ENCODE assay signal across 31 cellular contexts in the genomic region with DNA sequence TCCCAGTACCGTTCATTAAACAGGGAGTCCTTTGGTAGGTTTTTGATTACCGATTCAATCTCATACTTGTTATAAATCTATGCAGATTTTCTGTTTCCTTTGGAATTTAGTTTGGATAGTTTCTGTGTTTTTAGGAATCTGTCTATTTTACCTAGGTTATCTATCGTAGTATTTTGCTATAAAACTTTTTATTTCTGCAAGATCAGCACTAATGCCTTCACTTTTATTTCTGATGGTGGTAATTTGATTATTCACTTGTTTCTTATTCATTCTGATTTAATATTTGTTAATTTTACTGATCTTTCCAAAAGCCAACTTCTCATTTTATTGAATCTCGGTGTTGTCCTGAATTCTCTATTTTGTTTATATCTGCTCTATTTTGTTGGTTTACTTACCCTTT.
"Had no signal": no experiment of that assay in that cellular context is flagged by ENCODE, and none has a peak within 500 bp of the region (broad histone marks: within the 10 kb centered on the region; RNA-seq: fewer than 3 reads in every experiment).

No MANE protein-coding gene starts in this region.

- H3K4me1 ChIP-seq: ascending aorta had no signal

- H3K27ac ChIP-seq: ascending aorta, cardiac muscle cell, VCaP had no signal

- DNase-seq: activated B cell treated with CpG ODN at 0.5 μM for 24 hours; activated CD4-positive, alpha-beta memory T cell treated with anti-CD3 and anti-CD28 coated beads, Interleukin-2, amount 10 ng/mL, durations not matched to agents 7 days and 5 days; activated CD4-positive, alpha-beta T cell treated with anti-CD3 and anti-CD28 coated beads for 4 hours; activated CD4-positive, CD25-positive, alpha-beta regulatory T cell treated with anti-CD3 and anti-CD28 coated beads, Interleukin-2, amount 50 U/mL, for 72 hours; activated effector memory CD4-positive, alpha-beta T cell treated with anti-CD3 and anti-CD28 coated beads, Interleukin-2, amount 50 U/mL, for 16 hours; activated naive CD4-positive, alpha-beta T cell treated with Interleukin-2 at 50 U/mL for 16 hours; activated naive CD8-positive, alpha-beta T cell treated with anti-CD3 and anti-CD28 coated beads, Interleukin-2, amount 10 ng/mL, durations not matched to agents 7 days and 5 days; activated T-cell treated with anti-CD3 and anti-CD28 coated beads, Interleukin-2, amount 50 U/mL, for 1 hour; activated T-cell treated with anti-CD3 and anti-CD28 coated beads, Interleukin-2, amount 50 U/mL, for 72 hours; amygdala; MM.1S; MV-4-11; NCI-H1092; NCI-H1417; NCI-H146; NCI-H187; NCI-H2029 treated with DMSO at 0.1 percent for 48 hours; NCI-H2107; NCI-H2171; NCI-H510A; NCI-H526; NCI-H748 treated with DMSO at 0.1 percent for 48 hours; Right ventricle myocardium superior; SW 1271; T-helper 1 cell; T-helper 2 cell; T-helper 9 cell had no signal

- H3K9me3 ChIP-seq: ascending aorta had no signal

- H3K27me3 ChIP-seq: ascending aorta, cardiac muscle cell had no signal

- H3K4me3 ChIP-seq: ascending aorta, cardiac muscle cell had no signal

- ATAC-seq: activated T-cell treated with anti-CD3 and anti-CD28 coated beads, Interleukin-2, amount 50 U/mL, for 72 hours; activated T-helper 17 cell treated with anti-CD3 and anti-CD28 coated beads, Interleukin-2, amount 50 U/mL, for 72 hours had no signal

- H3K36me3 ChIP-seq: ascending aorta, cardiac muscle cell had no signal
